In genomic region chr22:19981961-19982920, GRCh38 we compare ENCODE assay signal across 31 cellular contexts. TPM values are rescaled to one million over a fixed set of nuclear protein-coding genes. Genes with fewer than 3 reads are reported as not detected.
A peak's percentile ranks its signal among the peaks of the same experiment; 100 is the strongest.
DNase-seq lines count a peak whose midpoint lies in the region; ATAC-seq and TF ChIP-seq lines count a peak whose summit lies in the region.
"Had no signal": no experiment of that assay in that cellular context is flagged by ENCODE, and none has a peak within 500 bp of the region (broad histone marks: within the 10 kb centered on the region; RNA-seq: fewer than 3 reads in every experiment).

No MANE protein-coding gene starts in this region.

- TF ChIP-seq CTCF in heart left ventricle (IDR thresholded peaks at IDR 0.05) (no peak), psoas muscle (IDR thresholded peaks at IDR 0.05) (no peak), WTC11 (IDR thresholded peaks at IDR 0.05) (no peak), uterus (IDR thresholded peaks at IDR 0.05) (no peak)

- TF ChIP-seq POLR2A in heart left ventricle (IDR thresholded peaks at IDR 0.05) (no peak), uterus (IDR thresholded peaks at IDR 0.05) (no peak)

- no peak overlapping the region for H3K4me3 Mint-ChIP-seq in WTC11
- H3K4me3 Mint-ChIP-seq: activated CD8-positive, alpha-beta T cell treated with anti-CD3 and anti-CD28 coated beads, Interleukin-2, amount 10 ng/mL, durations not matched to agents 7 days and 5 days; activated naive CD4-positive, alpha-beta T cell treated with anti-CD3 and anti-CD28 coated beads, Interleukin-2, amount 10 ng/mL, durations not matched to agents 7 days and 5 days; activated T-helper 17 cell treated with anti-CD3 and anti-CD28 coated beads, Interleukin-2, amount 50 U/mL, for 72 hours; CD4-positive, alpha-beta memory T cell; nephron progenitor cell; T-helper 2 cell treated with Interferon-gamma antibody and Interleukin-4, amounts not matched to agents 5 μg/mL and 100 μg/mL, for 36 hours had no signal

- no peak overlapping the region for H3K27ac Mint-ChIP-seq in WTC11
- H3K27ac Mint-ChIP-seq: activated CD8-positive, alpha-beta T cell treated with anti-CD3 and anti-CD28 coated beads, Interleukin-2, amount 10 ng/mL, durations not matched to agents 7 days and 5 days; activated naive CD4-positive, alpha-beta T cell treated with anti-CD3 and anti-CD28 coated beads, Interleukin-2, amount 10 ng/mL, durations not matched to agents 7 days and 5 days; activated T-helper 17 cell treated with anti-CD3 and anti-CD28 coated beads, Interleukin-2, amount 50 U/mL, for 72 hours; CD4-positive, alpha-beta memory T cell; nephron progenitor cell; T-helper 2 cell treated with Interferon-gamma antibody and Interleukin-4, amounts not matched to agents 5 μg/mL and 100 μg/mL, for 36 hours had no signal

- H3K27ac ChIP-seq in heart left ventricle (peak overlapping the region in 11 of 12 donors; percentile 65 to 98 (median 92)), psoas muscle (peak overlapping the region; percentile 94), uterus (no peak overlapping the region)
- H3K27ac ChIP-seq: breast epithelium, epithelial cell of prostate, pancreas, transverse colon had no signal

- H3K4me3 ChIP-seq in heart left ventricle (no peak overlapping the region), psoas muscle (no peak overlapping the region), uterus (no peak overlapping the region)
- H3K4me3 ChIP-seq: breast epithelium, MG63, pancreas, stomach, transverse colon had no signal

- CTCF ChIA-PET in WTC11 (lab: Charles Lee) = interaction anchor here (0.7 kb wide), 1 partner anchor 12 kb away, joined by 3 read pairs; no protein-coding TSS in a partner anchor

- H3K4me1 Mint-ChIP-seq in WTC11 = peaks cover 5% of the 10 kb centered on the region; the same call in 1 of the 2 replicates
- H3K4me1 Mint-ChIP-seq: activated T-helper 17 cell treated with anti-CD3 and anti-CD28 coated beads, Interleukin-2, amount 50 U/mL, for 72 hours had no signal

- no peak for ATAC-seq in Right ventricle myocardium superior (ENCODE audit: poor library complexity)
- ATAC-seq in left cardiac atrium = no peak
- no peak for ATAC-seq in heart left ventricle
- no peak for ATAC-seq in psoas muscle
- ATAC-seq in WTC11 = no peak
- ATAC-seq: activated CD8-positive, alpha-beta T cell treated with anti-CD3 and anti-CD28 coated beads, Interleukin-2, amount 10 ng/mL, durations not matched to agents 7 days and 5 days; activated T-helper 17 cell treated with anti-CD3 and anti-CD28 coated beads, Interleukin-2, amount 50 U/mL, for 72 hours; left lobe of liver; Panc1; pancreas had no signal

- intact Hi-C loops in Right ventricle myocardium superior (cut with DNase I) (no loop called here), left cardiac atrium (cut with DNase I) (no loop called here), heart left ventricle (cut with DNase I) (no loop called here), psoas muscle (cut with DNase I) (loop anchor here in 1 of 2 donors (1.0 kb wide), 1 partner anchor 12 kb away; no protein-coding TSS in a partner anchor), uterus (cut with DNase I; ENCODE audit: low total_unique reads) (no loop called here)

- H3K27me3 Mint-ChIP-seq in WTC11 (ENCODE audit: low read depth) = no peaks in the 10 kb centered on the region
- H3K27me3 Mint-ChIP-seq: activated T-helper 17 cell treated with anti-CD3 and anti-CD28 coated beads, Interleukin-2, amount 50 U/mL, for 72 hours had no signal

- H3K9me3 ChIP-seq in heart left ventricle = no peaks in the 10 kb centered on the region
- H3K9me3 ChIP-seq in psoas muscle = no peaks in the 10 kb centered on the region
- H3K9me3 ChIP-seq in uterus = no peaks in the 10 kb centered on the region
- H3K9me3 ChIP-seq: breast epithelium, MG63, pancreas, stomach, transverse colon had no signal

- H3K27me3 ChIP-seq in heart left ventricle = no peaks in the 10 kb centered on the region
- H3K27me3 ChIP-seq in psoas muscle (ENCODE audit: insufficient read depth in 3 of 3, low read length in 2 of 3) = no peaks in the 10 kb centered on the region
- H3K27me3 ChIP-seq in uterus = no peaks in the 10 kb centered on the region
- H3K27me3 ChIP-seq: breast epithelium, MG63, pancreas, stomach, transverse colon had no signal

- DNase-seq in Right ventricle myocardium superior = peak; percentile 36
- no peak for DNase-seq in left cardiac atrium
- DNase-seq in heart left ventricle = peak in 2 of 5 donors; percentile 19 to 58
- peak; percentile 7 to 45 for DNase-seq in psoas muscle
- DNase-seq in NCI-H1417 treated with DMSO at 0.1 percent for 48 hours (lab: John Stamatoyannopoulos, UW) = no peak
- no peak for DNase-seq in WTC11 (ENCODE audit: low spot score)
- DNase-seq in AG08395 (ENCODE audit: low spot score) = no peak
- DNase-seq in uterus = no peak
- DNase-seq: activated CD4-positive, alpha-beta T cell treated with anti-CD3 and anti-CD28 coated beads for 4 hours; activated CD8-positive, alpha-beta T cell treated with anti-CD3 and anti-CD28 coated beads, Interleukin-2, amount 10 ng/mL, durations not matched to agents 7 days and 5 days; activated naive CD4-positive, alpha-beta T cell treated with anti-CD3 and anti-CD28 coated beads, Interleukin-2, amount 10 ng/mL, durations not matched to agents 7 days and 5 days; CD4-positive, alpha-beta memory T cell; DND-41; effector CD8-positive, alpha-beta T cell; GOT3; KG1; mesenchymal stem cell; MG63; NCI-H1105; NCI-H1930; NCI-H526 treated with DMSO at 0.1 percent for 48 hours; nephron progenitor cell; stomach; transverse colon had no signal

- H3K36me3 Mint-ChIP-seq in WTC11 = peaks cover 6% of the 10 kb centered on the region; the same call in 1 of the 2 replicates
- H3K36me3 Mint-ChIP-seq: activated naive CD4-positive, alpha-beta T cell treated with anti-CD3 and anti-CD28 coated beads, Interleukin-2, amount 10 ng/mL, durations not matched to agents 7 days and 5 days; CD4-positive, alpha-beta memory T cell had no signal

- H3K36me3 ChIP-seq in heart left ventricle (peaks cover 0 to 46% (median 39%) of the 10 kb centered on the region in 9 donors), psoas muscle (ENCODE audit: insufficient read depth in 1 of 2, low read depth in 1 of 2) (peaks cover 0 to 39% of the 10 kb centered on the region in 2 donors), uterus (no peaks in the 10 kb centered on the region)
- H3K36me3 ChIP-seq: breast epithelium, MG63, pancreas, transverse colon had no signal

- no peaks in the 10 kb centered on the region for H3K9me3 Mint-ChIP-seq in WTC11
- H3K9me3 Mint-ChIP-seq: activated naive CD4-positive, alpha-beta T cell treated with anti-CD3 and anti-CD28 coated beads, Interleukin-2, amount 10 ng/mL, durations not matched to agents 7 days and 5 days; activated T-helper 17 cell treated with anti-CD3 and anti-CD28 coated beads, Interleukin-2, amount 50 U/mL, for 72 hours; nephron progenitor cell; T-helper 2 cell treated with Interferon-gamma antibody and Interleukin-4, amounts not matched to agents 5 μg/mL and 100 μg/mL, for 36 hours had no signal

- 93 to 97% (median 94%) methylated on average over 7 to 16 of the region's 16 CpGs for WGBS in heart left ventricle, 4 donors
- 82 to 90% (median 83%) methylated on average over 16 of the region's 16 CpGs for WGBS in psoas muscle, 3 donors

- H3K4me1 ChIP-seq in heart left ventricle (peaks cover 4 to 52% (median 35%) of the 10 kb centered on the region in 12 donors), psoas muscle (peaks cover 59% of the 10 kb centered on the region), uterus (peaks cover 0 to 13% of the 10 kb centered on the region in 2 donors)

- POLR2A ChIA-PET in WTC11 (lab: Charles Lee) = no interaction called here

TF ChIP-seq in WTC11, 78 proteins besides CTCF, POLR2A, EP300 and RAD21:
- TF ChIP-seq RELA (CRISPR knock-in tag; IDR thresholded peaks at IDR 0.05; ENCODE audit: borderline replicate concordance) = no peak
- TF ChIP-seq ZSCAN18 (CRISPR knock-in tag; IDR thresholded peaks at IDR 0.05) = no peak

RNA-seq across cellular contexts. Expression of gene ARVCF, which starts 34.4 kb away (rescaled TPM):
- total RNA-seq in Right ventricle myocardium superior (31.4 TPM), left cardiac atrium (10 to 100 TPM; 12.5 to 13.4 TPM), heart left ventricle (10 to 100 TPM; 21.2 to 46.6 (median 33.3) TPM), psoas muscle (10 to 100 TPM in 2 of 4 donors, 1 to 10 TPM in 2; 8.7 to 28.0 (median 14.8) TPM), WTC11 (2021) (58.3 to 65.4 TPM (median 61.3 TPM) in 3 replicates), uterus (10 to 100 TPM in 2 of 4 donors, 1 to 10 TPM in 2; 1.5 to 43.4 (median 16.6) TPM)
- polyA plus RNA-seq in heart left ventricle (10 to 100 TPM; 33.0 to 39.2 TPM), psoas muscle (1 to 10 TPM; 3.6 to 7.3 (median 7.0) TPM)

RNA-seq across cellular contexts. Expression of gene TANGO2, which starts 38.7 kb away (rescaled TPM):
- total RNA-seq in Right ventricle myocardium superior = 62.3 TPM
- total RNA-seq in left cardiac atrium = 10 to 100 TPM; 55.0 to 80.0 TPM
- 100 to 1,000 TPM in 3 of 9 donors, 10 to 100 TPM in 6; 55.6 to 341 (median 83.7) TPM for total RNA-seq in heart left ventricle
- 10 to 100 TPM; 51.3 to 63.0 TPM for polyA plus RNA-seq in heart left ventricle
- total RNA-seq in psoas muscle = 10 to 100 TPM; 20.6 to 41.0 (median 36.4) TPM
- polyA plus RNA-seq in psoas muscle = 10 to 100 TPM; 28.2 to 73.3 (median 28.5) TPM
- 13.2 to 16.8 TPM (median 14.8 TPM) in 3 replicates for total RNA-seq in WTC11 (2021)
- total RNA-seq in uterus = 10 to 100 TPM in 2 of 4 donors, 1 to 10 TPM in 2; 2.8 to 25.1 (median 13.3) TPM

RNA-seq across cellular contexts. Expression of gene TXNRD2, which starts 40.6 kb away (rescaled TPM):
- total RNA-seq in Right ventricle myocardium superior (40.4 TPM), left cardiac atrium (10 to 100 TPM; 22.7 to 29.6 TPM), heart left ventricle (10 to 100 TPM; 23.5 to 42.5 (median 33.5) TPM), psoas muscle (10 to 100 TPM; 18.4 to 35.1 (median 24.5) TPM), WTC11 (2021) (15.9 to 18.8 TPM (median 18.8 TPM) in 3 replicates), uterus (10 to 100 TPM; 14.7 to 48.9 (median 25.6) TPM)
- polyA plus RNA-seq in heart left ventricle (10 to 100 TPM; 23.4 to 60.2 TPM), psoas muscle (10 to 100 TPM; 13.7 to 23.5 (median 16.0) TPM)

RNA-seq across cellular contexts. Expression of gene COMT, which starts 40.7 kb away (rescaled TPM):
- 75.3 TPM for total RNA-seq in Right ventricle myocardium superior
- 100 to 1,000 TPM; 101 to 103 TPM for total RNA-seq in left cardiac atrium
- total RNA-seq in heart left ventricle = 100 to 1,000 TPM in 8 of 9 donors, 10 to 100 TPM in 1; 69.7 to 195 (median 119) TPM
- 100 to 1,000 TPM in 1 of 2 donors, 10 to 100 TPM in 1; 84.7 to 249 TPM for polyA plus RNA-seq in heart left ventricle
- 100 to 1,000 TPM in 2 of 4 donors, 10 to 100 TPM in 2; 63.6 to 146 (median 115) TPM for total RNA-seq in psoas muscle
- polyA plus RNA-seq in psoas muscle = 100 to 1,000 TPM; 100 to 142 (median 117) TPM
- 30.8 to 38.0 TPM (median 36.1 TPM) in 3 replicates for total RNA-seq in WTC11 (2021)
- total RNA-seq in uterus = 100 to 1,000 TPM in 2 of 4 donors, 10 to 100 TPM in 2; 88.9 to 175 (median 108) TPM

Comparison
In these comparisons a context has a peak if more than half of its experiments do, and no peak if none do; other contexts are left out.
1. DNase-seq: peak in Right ventricle myocardium superior (single experiment) and psoas muscle (2 of 2); none in left cardiac atrium (single experiment), NCI-H1417 treated with DMSO at 0.1 percent for 48 hours (single experiment), WTC11 (single experiment), AG08395 (single experiment) and uterus (0 of 2).
2. H3K27ac ChIP-seq: peak in heart left ventricle (11 of 12) and psoas muscle (single experiment); none in uterus (0 of 2).